Comparison of ENCODE assay signal across 8 cellular contexts in the genomic region with DNA sequence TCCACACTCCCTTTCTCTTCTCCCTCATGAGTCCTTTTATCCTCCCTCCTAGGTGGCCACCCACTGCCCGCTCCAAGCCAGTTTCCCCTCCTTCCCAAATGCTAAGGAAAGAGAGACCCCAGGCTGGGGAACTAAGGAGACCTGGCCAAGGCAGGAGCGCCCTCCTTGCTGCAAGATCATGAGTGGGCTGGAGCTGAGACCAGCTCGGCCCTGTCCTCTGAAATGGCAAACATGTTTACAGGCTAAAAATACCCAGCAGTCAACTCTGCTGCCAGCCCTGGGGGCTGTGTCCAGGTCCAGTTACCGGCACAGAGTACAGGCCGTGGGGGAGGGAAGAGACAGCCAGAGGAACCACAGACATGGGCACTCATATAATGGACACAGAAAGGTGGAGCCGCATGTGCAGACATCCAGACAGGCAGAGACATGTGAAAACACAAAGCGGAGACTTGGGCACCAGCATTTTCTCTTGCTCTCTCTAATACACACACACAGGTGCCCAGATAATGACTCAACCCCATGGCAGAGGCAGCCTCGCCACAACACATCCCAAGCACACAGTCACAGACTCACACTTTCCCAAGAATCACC. TPM values are rescaled to one million over a fixed set of nuclear protein-coding genes. Genes with fewer than 3 reads are reported as not detected.
DNase-seq lines count a peak whose midpoint lies in the region; ATAC-seq and TF ChIP-seq lines count a peak whose summit lies in the region.

No MANE protein-coding gene starts in this region.

- H3K9me2 ChIP-seq in SK-N-SH: no peaks in the 10 kb centered on the region

- H3K4me1 ChIP-seq in SK-N-SH (ENCODE audit: control insufficient read depth in 1 of 2, insufficient read depth in 2 of 2, low read depth in 1 of 2, low read length in 1 of 2) (peaks cover 25 to 34% of the 10 kb centered on the region in 2 experiments; a peak in 3 of 4 replicates), breast epithelium (peaks cover 9 to 32% of the 10 kb centered on the region in 2 donors), thoracic aorta (ENCODE audit: control insufficient read depth in 1 of 2, low read depth in 2 of 2) (peaks cover 42 to 69% of the 10 kb centered on the region in 2 donors)

- 57% methylated on average over 8 of the region's 8 CpGs for WGBS in SK-N-SH (ENCODE audit: low lambda C conversion rate)

- peaks cover 23% of the 10 kb centered on the region for H3F3A ChIP-seq in SK-N-SH (replicated peaks; ENCODE audit: insufficient read depth)

- DNase-seq in SK-N-SH (no peak), breast epithelium (ENCODE audit: low spot score in 2 of 2) (peak; percentile 87 to 89), left colon (peak; percentile 42 to 58), thoracic aorta (ENCODE audit: low spot score) (no peak), mucosa of gallbladder (ENCODE audit: low spot score) (no peak), SW 1271 (lab: John Stamatoyannopoulos, UW) (no peak)

- H3K27me3 ChIP-seq in SK-N-SH (ENCODE audit: insufficient read depth): no peaks in the 10 kb centered on the region
- no peaks in the 10 kb centered on the region for H3K27me3 ChIP-seq in breast epithelium
- no peaks in the 10 kb centered on the region for H3K27me3 ChIP-seq in thoracic aorta (replicated peaks; ENCODE audit: insufficient read depth)

- H3K79me2 ChIP-seq in SK-N-SH (ENCODE audit: insufficient read depth): peaks cover 65% of the 10 kb centered on the region

- H3K4me2 ChIP-seq in SK-N-SH: peak overlapping the region; percentile 98

- no peak for ATAC-seq in SK-N-SH treated with all-trans-retinoic acid at 6 μM for 48 hours
- no peak for ATAC-seq in left colon
- ATAC-seq in thoracic aorta (ENCODE audit: insufficient number of reproducible peaks, low FRiP score, low read depth): no peak
- no peak for ATAC-seq in HG02840 (IDR thresholded peaks at IDR 0.05; ENCODE audit: low FRiP score, unreplicated experiment)

- TF ChIP-seq POLR2A in breast epithelium (IDR thresholded peaks at IDR 0.05): peak; percentile 46

- H3K9me3 ChIP-seq in SK-N-SH (no peaks in the 10 kb centered on the region), breast epithelium (no peaks in the 10 kb centered on the region), thoracic aorta (no peaks in the 10 kb centered on the region)

- no peak for TF ChIP-seq RAD21 in SK-N-SH (IDR thresholded peaks at IDR 0.05; ENCODE audit: low read length)

- TF ChIP-seq CTCF in SK-N-SH (IDR thresholded peaks at IDR 0.05) (no peak), breast epithelium (IDR thresholded peaks at IDR 0.05) (no peak), thoracic aorta (IDR thresholded peaks at IDR 0.05) (no peak)

- peak overlapping the region; percentile 99; the same call in 1 of the 2 replicates for H3K9ac ChIP-seq in SK-N-SH

- H3K36me3 ChIP-seq in SK-N-SH (replicated peaks in 1 of 2; ENCODE audit: control insufficient read depth in 1 of 2, insufficient read depth in 2 of 2, low read length in 1 of 2) (peaks cover 0 to 4% of the 10 kb centered on the region in 2 experiments), breast epithelium (no peaks in the 10 kb centered on the region), thoracic aorta (no peaks in the 10 kb centered on the region)

- H2AFZ ChIP-seq in SK-N-SH (ENCODE audit: low read depth): no peak overlapping the region

- H4K20me1 ChIP-seq in SK-N-SH (ENCODE audit: insufficient read depth): peaks cover 27% of the 10 kb centered on the region

- TF ChIP-seq EP300 in SK-N-SH (IDR thresholded peaks at IDR 0.05; ENCODE audit: borderline replicate concordance in 1 of 2, low read depth in 1 of 2, low read length in 1 of 2): no peak

- peak overlapping the region in 1 of 2 experiments; percentile 98; a peak in 1 of 4 replicates for H3K4me3 ChIP-seq in SK-N-SH (ENCODE audit: low read depth in 2 of 2, low read length in 1 of 2)
- H3K4me3 ChIP-seq in breast epithelium: peak overlapping the region; percentile 98 to 100 (median 98)
- peak overlapping the region; percentile 91 for H3K4me3 ChIP-seq in thoracic aorta

- CTCF ChIA-PET in SK-N-SH (lab: Yijun Ruan, JAX): interaction anchor here (1.0 to 2.3 kb wide), 4 partner anchors 123 to 168 kb away, joined by 4 to 12 read pairs (median 7); no protein-coding TSS in a partner anchor

- intact Hi-C loops in breast epithelium (cut with DNase I; ENCODE audit: low total_unique reads) (loop anchor here (10.0 kb wide), 1 partner anchor 123 kb away; no protein-coding TSS in a partner anchor), left colon (cut with DNase I, micrococcal nuclease) (loop anchor here in 1 of 2 donors (10.0 kb wide), 1 partner anchor 123 kb away; no protein-coding TSS in a partner anchor)

- peak overlapping the region in 1 of 2 experiments; percentile 50; a peak in 2 of 4 replicates for H3K27ac ChIP-seq in SK-N-SH (ENCODE audit: low read depth in 2 of 2, low read length in 1 of 2)
- H3K27ac ChIP-seq in breast epithelium: peak overlapping the region; percentile 96 to 99
- H3K27ac ChIP-seq in thoracic aorta: peak overlapping the region; percentile 98

- POLR2A ChIA-PET in SK-N-SH (lab: Yijun Ruan, JAX): interaction anchor here (1.5 to 2.1 kb wide), 2 partner anchors 26 to 153 kb away, joined by 3 to 9 read pairs; a partner anchor contains a TSS

TF ChIP-seq in SK-N-SH, 30 proteins besides CTCF, POLR2A, EP300 and RAD21:
- TF ChIP-seq RCOR1 (IDR thresholded peaks at IDR 0.05; ENCODE audit: low read length) (no peak), FOSL2 (IDR thresholded peaks at IDR 0.05; ENCODE audit: borderline replicate concordance, low read depth) (peak; percentile 27; the same call in 1 of the 2 replicates), ELF1 (IDR thresholded peaks at IDR 0.05) (no peak)

TF ChIP-seq in SK-N-SH treated with all-trans-retinoic acid at 6 μM for 48 hours, 23 proteins besides CTCF, POLR2A, EP300 and RAD21 (continues in another document):
- TF ChIP-seq, protein P1, sequence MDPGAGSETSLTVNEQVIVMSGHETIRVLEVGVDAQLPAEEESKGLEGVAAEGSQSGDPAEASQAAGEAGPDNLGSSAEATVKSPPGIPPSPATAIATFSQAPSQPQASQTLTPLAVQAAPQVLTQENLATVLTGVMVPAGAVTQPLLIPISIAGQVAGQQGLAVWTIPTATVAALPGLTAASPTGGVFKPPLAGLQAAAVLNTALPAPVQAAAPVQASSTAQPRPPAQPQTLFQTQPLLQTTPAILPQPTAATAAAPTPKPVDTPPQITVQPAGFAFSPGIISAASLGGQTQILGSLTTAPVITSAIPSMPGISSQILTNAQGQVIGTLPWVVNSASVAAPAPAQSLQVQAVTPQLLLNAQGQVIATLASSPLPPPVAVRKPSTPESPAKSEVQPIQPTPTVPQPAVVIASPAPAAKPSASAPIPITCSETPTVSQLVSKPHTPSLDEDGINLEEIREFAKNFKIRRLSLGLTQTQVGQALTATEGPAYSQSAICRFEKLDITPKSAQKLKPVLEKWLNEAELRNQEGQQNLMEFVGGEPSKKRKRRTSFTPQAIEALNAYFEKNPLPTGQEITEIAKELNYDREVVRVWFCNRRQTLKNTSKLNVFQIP (CRISPR knock-in tag; IDR thresholded peaks at IDR 0.05; ENCODE audit: borderline replicate concordance, low read depth): no peak
- no peak for TF ChIP-seq RARB (CRISPR knock-in tag; IDR thresholded peaks at IDR 0.05)
- TF ChIP-seq, protein P2, sequence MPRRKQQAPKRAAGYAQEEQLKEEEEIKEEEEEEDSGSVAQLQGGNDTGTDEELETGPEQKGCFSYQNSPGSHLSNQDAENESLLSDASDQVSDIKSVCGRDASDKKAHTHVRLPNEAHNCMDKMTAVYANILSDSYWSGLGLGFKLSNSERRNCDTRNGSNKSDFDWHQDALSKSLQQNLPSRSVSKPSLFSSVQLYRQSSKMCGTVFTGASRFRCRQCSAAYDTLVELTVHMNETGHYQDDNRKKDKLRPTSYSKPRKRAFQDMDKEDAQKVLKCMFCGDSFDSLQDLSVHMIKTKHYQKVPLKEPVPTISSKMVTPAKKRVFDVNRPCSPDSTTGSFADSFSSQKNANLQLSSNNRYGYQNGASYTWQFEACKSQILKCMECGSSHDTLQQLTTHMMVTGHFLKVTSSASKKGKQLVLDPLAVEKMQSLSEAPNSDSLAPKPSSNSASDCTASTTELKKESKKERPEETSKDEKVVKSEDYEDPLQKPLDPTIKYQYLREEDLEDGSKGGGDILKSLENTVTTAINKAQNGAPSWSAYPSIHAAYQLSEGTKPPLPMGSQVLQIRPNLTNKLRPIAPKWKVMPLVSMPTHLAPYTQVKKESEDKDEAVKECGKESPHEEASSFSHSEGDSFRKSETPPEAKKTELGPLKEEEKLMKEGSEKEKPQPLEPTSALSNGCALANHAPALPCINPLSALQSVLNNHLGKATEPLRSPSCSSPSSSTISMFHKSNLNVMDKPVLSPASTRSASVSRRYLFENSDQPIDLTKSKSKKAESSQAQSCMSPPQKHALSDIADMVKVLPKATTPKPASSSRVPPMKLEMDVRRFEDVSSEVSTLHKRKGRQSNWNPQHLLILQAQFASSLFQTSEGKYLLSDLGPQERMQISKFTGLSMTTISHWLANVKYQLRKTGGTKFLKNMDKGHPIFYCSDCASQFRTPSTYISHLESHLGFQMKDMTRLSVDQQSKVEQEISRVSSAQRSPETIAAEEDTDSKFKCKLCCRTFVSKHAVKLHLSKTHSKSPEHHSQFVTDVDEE (CRISPR knock-in tag; IDR thresholded peaks at IDR 0.05): no peak

RNA-seq across cellular contexts. Expression of a gene that starts 1.2 kb away (rescaled TPM):
- polyA plus RNA-seq in SK-N-SH (2012; rRNA removed): 57.8 and 62.3 TPM in 2 replicates
- polyA plus RNA-seq in SK-N-SH (2012; cell fraction: cytosol; rRNA removed): 49.7 and 55.0 TPM in 2 replicates
- 78.7 and 115 TPM in 2 replicates for polyA plus RNA-seq in SK-N-SH (2012; cell fraction: nucleus; rRNA removed)
- total RNA-seq in breast epithelium: 1,000 to 10,000 TPM in 2 of 3 donors, 100 to 1,000 TPM in 1; 636 to 1,393 (median 1,040) TPM
- total RNA-seq in left colon: 100 to 1,000 TPM; 629 to 631 TPM
- total RNA-seq in thoracic aorta: 1,000 to 10,000 TPM; 1,009 to 1,046 TPM
- total RNA-seq in mucosa of gallbladder: 549 TPM

RNA-seq across cellular contexts. Expression of a gene that starts 25.9 kb away (rescaled TPM):
- 1,853 and 2,105 TPM in 2 replicates for polyA plus RNA-seq in SK-N-SH (2012; rRNA removed)
- polyA plus RNA-seq in SK-N-SH (2012; cell fraction: cytosol; rRNA removed): 1,837 and 2,039 TPM in 2 replicates
- polyA plus RNA-seq in SK-N-SH (2012; cell fraction: nucleus; rRNA removed): 604 and 627 TPM in 2 replicates
- total RNA-seq in breast epithelium (1,000 to 10,000 TPM; 1,312 to 1,961 (median 1,794) TPM), left colon (1,000 to 10,000 TPM; 1,192 to 1,207 TPM), thoracic aorta (100 to 1,000 TPM; 719 to 780 TPM), mucosa of gallbladder (1,062 TPM)

RNA-seq across cellular contexts. Expression of a gene that starts 43.5 kb away (rescaled TPM):
- polyA plus RNA-seq in SK-N-SH (2012; rRNA removed): 27.3 and 30.0 TPM in 2 replicates
- 10.5 and 13.8 TPM in 2 replicates for polyA plus RNA-seq in SK-N-SH (2012; cell fraction: cytosol; rRNA removed)
- 97.9 and 105 TPM in 2 replicates for polyA plus RNA-seq in SK-N-SH (2012; cell fraction: nucleus; rRNA removed)
- total RNA-seq in breast epithelium (10 to 100 TPM in 2 of 3 donors, 1 to 10 TPM in 1; 7.7 to 12.1 (median 10.7) TPM), left colon (10 to 100 TPM; 14.0 to 14.7 TPM), thoracic aorta (10 to 100 TPM in 1 of 2 donors, 1 to 10 TPM in 1; 9.5 to 12.5 TPM), mucosa of gallbladder (26.2 TPM)

RNA-seq across cellular contexts. Expression of a gene that starts 53.9 kb away (rescaled TPM):
- 18.4 and 20.6 TPM in 2 replicates for polyA plus RNA-seq in SK-N-SH (2012; rRNA removed)
- polyA plus RNA-seq in SK-N-SH (2012; cell fraction: cytosol; rRNA removed): 12.7 and 15.6 TPM in 2 replicates
- polyA plus RNA-seq in SK-N-SH (2012; cell fraction: nucleus; rRNA removed): 57.9 and 72.2 TPM in 2 replicates
- total RNA-seq in breast epithelium (10 to 100 TPM; 61.3 to 92.8 (median 85.5) TPM), left colon (10 to 100 TPM; 84.5 to 96.6 TPM), thoracic aorta (100 to 1,000 TPM in 1 of 2 donors, 10 to 100 TPM in 1; 55.9 to 124 TPM), mucosa of gallbladder (87.6 TPM)

Comparison
In these comparisons a context has a peak if more than half of its experiments do, and no peak if none do; other contexts are left out.
1. DNase-seq: peak in breast epithelium (2 of 2) and left colon (2 of 2); none in SK-N-SH (single experiment), thoracic aorta (single experiment), mucosa of gallbladder (single experiment) and SW 1271 (0 of 2).